Comparison of ENCODE assay signal across 16 cellular contexts in genomic region chr1:195030793-195031192, GRCh38.
"Had no signal": no experiment of that assay in that cellular context is flagged by ENCODE, and none has a peak within 500 bp of the region (broad histone marks: within the 10 kb centered on the region; RNA-seq: fewer than 3 reads in every experiment).

No MANE protein-coding gene starts in this region.

- H3K27ac ChIP-seq: epithelial cell of prostate, esophagus muscularis mucosa, gastrocnemius medialis, left ventricle myocardium inferior, sigmoid colon, skin epidermis, tibial artery had no signal

- H3K27ac Mint-ChIP-seq: dendritic cell treated with granulocyte-macrophage colony-stimulating factor and Interleukin-4, amounts not matched to agents 40 ng/mL and 50 ng/mL, for 4 days; effector memory CD8-positive, alpha-beta T cell; immature natural killer cell had no signal

- H3K4me3 Mint-ChIP-seq: dendritic cell treated with granulocyte-macrophage colony-stimulating factor and Interleukin-4, amounts not matched to agents 40 ng/mL and 50 ng/mL, for 4 days; effector memory CD8-positive, alpha-beta T cell; immature natural killer cell had no signal

- H3K36me3 Mint-ChIP-seq: immature natural killer cell had no signal

- ATAC-seq: effector memory CD8-positive, alpha-beta T cell; gastrocnemius medialis had no signal

- H3K9me3 ChIP-seq: gastrocnemius medialis, sigmoid colon had no signal

- DNase-seq: effector memory CD8-positive, alpha-beta T cell; gastrocnemius medialis; immature natural killer cell; left ventricle myocardium inferior; mesenchymal stem cell; midbrain; sigmoid colon; stimulated activated CD4-positive, alpha-beta T cell treated with anti-CD3 and anti-CD28 coated beads, Interleukin-2, amount 100 ng/mL, for 24 hours; stimulated activated CD4-positive, alpha-beta T cell treated with anti-CD3 and anti-CD28 coated beads, Interleukin-4, amount 100 ng/mL, for 4 hours; stimulated activated naive CD4-positive, alpha-beta T cell treated with Interleukin-2 at 50 U/mL for 16 hours had no signal

- H3K36me3 ChIP-seq: esophagus muscularis mucosa, gastrocnemius medialis, left ventricle myocardium inferior, sigmoid colon, tibial artery had no signal

- H3K27me3 Mint-ChIP-seq: dendritic cell treated with granulocyte-macrophage colony-stimulating factor and Interleukin-4, amounts not matched to agents 40 ng/mL and 50 ng/mL, for 4 days; effector memory CD8-positive, alpha-beta T cell had no signal

- H3K4me1 ChIP-seq: esophagus muscularis mucosa, gastrocnemius medialis, left ventricle myocardium inferior, sigmoid colon, tibial artery had no signal

- H3K4me1 Mint-ChIP-seq: immature natural killer cell had no signal

- H3K27me3 ChIP-seq: esophagus muscularis mucosa, gastrocnemius medialis, sigmoid colon, tibial artery had no signal

- H3K4me3 ChIP-seq: esophagus muscularis mucosa, gastrocnemius medialis, left ventricle myocardium inferior, lung, sigmoid colon, skin epidermis, tibial artery had no signal
